34 cellular contexts compared by ENCODE assay signal in the genomic region with DNA sequence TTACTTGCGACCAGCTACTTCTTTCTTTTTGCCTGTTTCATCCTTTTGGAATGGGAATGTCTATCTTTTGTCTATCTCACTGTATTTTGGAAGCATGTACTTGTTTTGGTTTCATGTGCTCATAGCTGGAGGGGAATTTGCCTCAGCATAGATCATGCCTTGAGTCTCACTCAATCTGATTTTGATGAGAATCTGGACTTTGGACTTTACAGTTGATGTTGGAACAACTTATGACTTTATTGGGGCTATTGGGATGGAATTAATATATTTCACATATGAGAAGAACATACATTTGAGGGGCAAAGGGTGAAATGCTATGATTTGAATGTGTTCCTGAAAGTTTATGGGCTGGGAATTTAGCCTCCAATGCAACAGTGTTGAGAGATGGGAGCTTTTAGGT.
"Had no signal": no experiment of that assay in that cellular context is flagged by ENCODE, and none has a peak within 500 bp of the region (broad histone marks: within the 10 kb centered on the region; RNA-seq: fewer than 3 reads in every experiment).

No MANE protein-coding gene starts in this region.

- DNase-seq: Karpas-422, Kasumi-1, MG63, MM.1S, MV-4-11, NCI-H1048, NCI-H1092, NCI-H1092 treated with DMSO at 0.1 percent for 48 hours, NCI-H1105, NCI-H1105 treated with DMSO at 0.1 percent for 48 hours, NCI-H1417, NCI-H1417 treated with DMSO at 0.1 percent for 48 hours, NCI-H1436, NCI-H1436 treated with DMSO at 0.1 percent for 48 hours, NCI-H146, NCI-H1694, NCI-H1694 treated with DMSO at 0.1 percent for 48 hours, NCI-H187, NCI-H187 treated with DMSO at 0.1 percent for 48 hours, NCI-H1930, NCI-H2029, NCI-H2029 treated with DMSO at 0.1 percent for 48 hours, NCI-H2081, NCI-H2081 treated with DMSO at 0.1 percent for 48 hours, NCI-H2107, NCI-H2171, NCI-H2171 treated with DMSO at 0.1 percent for 48 hours, NCI-H2227 treated with DMSO at 0.1 percent for 48 hours, NCI-H226, NCI-H345, NCI-H446, NCI-H446 treated with DMSO at 0.1 percent for 48 hours, NCI-H510A had no signal

- H3K9ac ChIP-seq: KMS-11 had no signal

- H3K27me3 ChIP-seq: MG63 had no signal

- H3K27ac ChIP-seq: KMS-11 had no signal

- H3K4me3 ChIP-seq: MG63 had no signal

- H3K36me3 ChIP-seq: MG63 had no signal
